1 cellular context compared by ENCODE assay signal in genomic region chr4:184897807-184898388, GRCh38.
TF ChIP-seq lines count a peak whose summit lies in the region.

No MANE protein-coding gene starts in this region.

TF ChIP-seq in GM12878, 131 proteins besides CTCF, POLR2A, EP300 and RAD21 (continued from another document):
- no peak for TF ChIP-seq ZNF592 (IDR thresholded peaks at IDR 0.05)
